Comparison of ENCODE assay signal across 10 cellular contexts in the genomic region with DNA sequence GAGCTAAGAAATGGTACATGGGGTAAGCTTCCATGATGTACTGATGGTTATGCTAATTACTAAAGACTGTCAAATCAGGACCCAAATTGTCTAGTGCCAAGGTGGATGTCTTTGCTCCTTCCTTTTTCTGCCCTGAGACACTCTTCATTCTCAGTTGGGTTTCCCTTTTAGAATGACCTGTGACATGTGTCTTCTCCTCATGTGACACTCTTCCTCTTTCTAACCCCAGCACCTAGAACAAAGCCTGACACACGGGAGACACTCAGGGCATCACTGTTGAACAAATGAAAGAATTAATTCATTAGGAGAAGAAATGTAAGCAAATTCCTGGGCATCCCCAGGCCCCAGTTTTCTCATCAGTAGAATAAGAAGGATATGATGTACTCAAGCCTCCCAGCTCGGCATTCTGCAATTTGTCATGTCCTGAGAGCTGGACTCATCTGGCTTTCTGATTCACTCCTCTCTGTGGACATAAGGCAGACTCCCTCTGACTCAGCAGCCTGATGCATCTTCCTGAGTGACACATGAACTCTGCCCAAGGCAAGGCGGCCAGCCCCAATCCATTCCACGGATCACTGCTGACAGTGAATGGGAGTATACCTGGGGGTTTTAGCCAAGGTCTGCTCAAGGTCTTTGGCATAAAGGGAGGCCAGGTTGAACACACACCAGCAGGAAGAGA.
DNase-seq lines count a peak whose midpoint lies in the region; ATAC-seq, FAIRE-seq and TF ChIP-seq lines count a peak whose summit lies in the region.
"Had no signal": no experiment of that assay in that cellular context is flagged by ENCODE, and none has a peak within 500 bp of the region (broad histone marks: within the 10 kb centered on the region; RNA-seq: fewer than 3 reads in every experiment).

No MANE protein-coding gene starts in this region.

- H3K4me3 ChIP-seq in heart left ventricle (no peak overlapping the region), astrocyte (ENCODE audit: insufficient read depth, low read depth, low read length) (no peak overlapping the region), HepG2 (replicated peaks in 1 of 3; ENCODE audit: insufficient read depth in 1 of 3, low read depth in 2 of 3, low read length in 3 of 3) (no peak overlapping the region)

- H3K36me3 ChIP-seq in heart left ventricle (no peaks in the 10 kb centered on the region), astrocyte (ENCODE audit: insufficient read depth, low read length) (no peaks in the 10 kb centered on the region), HepG2 (replicated peaks in 1 of 2; ENCODE audit: control insufficient read depth in 1 of 2, insufficient read depth in 2 of 2, low read length in 2 of 2) (no peaks in the 10 kb centered on the region)

- peak overlapping the region in 1 of 12 donors; percentile 51 for H3K27ac ChIP-seq in heart left ventricle
- peak overlapping the region; percentile 92 for H3K27ac ChIP-seq in astrocyte (ENCODE audit: low read depth, low read length)
- no peak overlapping the region for H3K27ac ChIP-seq in HepG2 (ENCODE audit: extremely low read length, insufficient read depth, low read length)

- WGBS in heart left ventricle, 4 donors, result 34 to 44% (median 40%) methylated on average over 4 of the region's 4 CpGs
- 2% methylated on average over 4 of the region's 4 CpGs for WGBS in HepG2 (ENCODE audit: low lambda C conversion rate)

- peak overlapping the region; percentile 89 for H3K27ac Mint-ChIP-seq in astrocyte (ENCODE audit: unreplicated experiment)

- no peaks in the 10 kb centered on the region for H3K9me3 Mint-ChIP-seq in astrocyte (ENCODE audit: unreplicated experiment)

- H3K4me2 ChIP-seq in astrocyte (ENCODE audit: low read length), result peak overlapping the region; percentile 73
- no peak overlapping the region for H3K4me2 ChIP-seq in HepG2 (ENCODE audit: low read depth, low read length)

- H3K27me3 Mint-ChIP-seq in astrocyte (ENCODE audit: low read depth, unreplicated experiment), result no peaks in the 10 kb centered on the region

- in situ Hi-C loops in HepG2 (cut with HindIII; ENCODE audit: extremely low pct_ligation_motif_present, low pct_unique_long_range_greater_than_20kb), result loop anchor here (10.0 kb wide), 1 partner anchor 551 kb away; no protein-coding TSS in a partner anchor

- H3K9ac ChIP-seq in astrocyte (ENCODE audit: low read length) (peak overlapping the region; percentile 71), HepG2 (ENCODE audit: insufficient read depth, low read depth, low read length) (no peak overlapping the region)

- intact Hi-C loops in heart left ventricle (cut with DNase I) (loop anchor here in 1 of 10 donors (2.0 kb wide), 1 partner anchor 549 kb away; no protein-coding TSS in a partner anchor), cardiac septum (cut with DNase I) (no loop called here), HepG2 (cut with micrococcal nuclease; ENCODE audit: unreplicated experiment) (loop anchor here (2.0 to 10.0 kb wide), 2 partner anchors 341 to 477 kb away; no protein-coding TSS in a partner anchor)

- H3K9me3 ChIP-seq in heart left ventricle (no peaks in the 10 kb centered on the region), astrocyte (ENCODE audit: insufficient read depth, low read depth, low read length) (no peaks in the 10 kb centered on the region), HepG2 (ENCODE audit: low read length) (no peaks in the 10 kb centered on the region)

- ATAC-seq in heart left ventricle, result peak in 3 of 4 donors; percentile 50 to 78 (median 65)
- peak; percentile 64; the same call in 2 of the 3 replicates for ATAC-seq in HepG2

- H4K20me1 ChIP-seq in astrocyte (ENCODE audit: insufficient read depth, low read length) (no peaks in the 10 kb centered on the region), HepG2 (ENCODE audit: insufficient read depth, low read length) (no peaks in the 10 kb centered on the region; the same call in 1 of the 2 replicates)

- BruUV-seq in HepG2 (replicated peaks; lab: Mats Ljungman, UMichigan), result no TSS peak

- H2AFZ ChIP-seq in astrocyte (ENCODE audit: low read depth, low read length) (no peak overlapping the region), HepG2 (ENCODE audit: low read length) (no peak overlapping the region)

- H3K79me2 ChIP-seq in astrocyte (ENCODE audit: insufficient read depth, low read length) (no peaks in the 10 kb centered on the region), HepG2 (ENCODE audit: insufficient read depth, low read length) (no peaks in the 10 kb centered on the region)

- H3K4me1 ChIP-seq in heart left ventricle, result peaks cover 0 to 4% (median 0%) of the 10 kb centered on the region in 12 donors
- peaks cover 67% of the 10 kb centered on the region for H3K4me1 ChIP-seq in astrocyte (ENCODE audit: insufficient read depth, low read length)
- H3K4me1 ChIP-seq in HepG2 (ENCODE audit: insufficient read depth, low read length), result no peaks in the 10 kb centered on the region

- no peak for TF ChIP-seq RAD21 in HepG2 (CRISPR knock-in tag; IDR thresholded peaks at IDR 0.05)

- TF ChIP-seq EP300 in HepG2 (IDR thresholded peaks at IDR 0.05; ENCODE audit: low read depth in 2 of 2, low read length in 2 of 2) (no peak), HepG2 (CRISPR knock-in tag; IDR thresholded peaks at IDR 0.05; ENCODE audit: borderline replicate concordance) (no peak)

- DNase-seq in heart left ventricle, result no peak
- DNase-seq in cardiac septum (ENCODE audit: low spot score), result no peak
- peak; percentile 98 for DNase-seq in astrocyte (ENCODE audit: low read depth)
- peak; percentile 24 for DNase-seq in HepG2 (ENCODE audit: low spot score)
- peak; percentile 86 for DNase-seq in urothelium cell line (ENCODE audit: low spot score)
- DNase-seq in KG1 (lab: John Stamatoyannopoulos, UW), result no peak
- no peak for DNase-seq in T-helper 9 cell
- no peak for DNase-seq in GM19238 (ENCODE audit: insufficient read length, low spot score)
- DNase-seq: activated effector memory CD4-positive, alpha-beta T cell treated with anti-CD3 and anti-CD28 coated beads, Interleukin-2, amount 50 U/mL, for 16 hours; NCI-H510A had no signal

- H3K4me3 Mint-ChIP-seq in astrocyte (ENCODE audit: unreplicated experiment), result no peak overlapping the region

- POLR2A ChIA-PET in HepG2 (lab: Yijun Ruan, JAX), result no interaction called here

- H3K27me3 ChIP-seq in heart left ventricle, result peaks cover 0 to 11% (median 4%) of the 10 kb centered on the region in 9 donors
- H3K27me3 ChIP-seq in astrocyte (ENCODE audit: insufficient read depth, low read length), result no peaks in the 10 kb centered on the region
- H3K27me3 ChIP-seq in HepG2 (ENCODE audit: control insufficient read depth in 1 of 2, insufficient read depth in 2 of 2, low read length in 2 of 2), result peaks cover 0 to 1% of the 10 kb centered on the region in 2 experiments; a peak in 1 of 5 replicates

- no peak for TF ChIP-seq CTCF in heart left ventricle (IDR thresholded peaks at IDR 0.05)
- TF ChIP-seq CTCF in astrocyte (IDR thresholded peaks at IDR 0.05; ENCODE audit: insufficient read depth, low read depth, low read length), result no peak
- TF ChIP-seq CTCF in HepG2 (CRISPR knock-in tag; IDR thresholded peaks at IDR 0.05), result no peak

- FAIRE-seq in astrocyte (lab: Jason Lieb, UNC) (peak; percentile 99), HepG2 (lab: Jason Lieb, UNC) (no peak), urothelium cell line (lab: Jason Lieb, UNC) (peak; percentile 89)

- CTCF ChIA-PET in HepG2 (lab: Yijun Ruan, JAX; ENCODE audit: low intra/inter-chr PET ratio, low total read pairs), result no interaction called here

- H3K4me1 Mint-ChIP-seq in astrocyte (ENCODE audit: low read depth, unreplicated experiment), result peaks cover 53% of the 10 kb centered on the region

- H3K36me3 Mint-ChIP-seq in astrocyte (ENCODE audit: low read depth, unreplicated experiment), result no peaks in the 10 kb centered on the region

- TF ChIP-seq POLR2A in heart left ventricle (IDR thresholded peaks at IDR 0.05) (no peak), HepG2 (IDR thresholded peaks at IDR 0.05; ENCODE audit: insufficient read depth in 1 of 2, low read depth in 2 of 2, low read length in 2 of 2) (no peak)

TF ChIP-seq in HepG2, 621 proteins besides CTCF, POLR2A, EP300 and RAD21:
- TF ChIP-seq FOSL2 (CRISPR knock-in tag; IDR thresholded peaks at IDR 0.05) (peak; percentile 51), SRY (CRISPR knock-in tag; IDR thresholded peaks at IDR 0.05) (no peak)

Comparison
In these comparisons a context has a peak if more than half of its experiments do, and no peak if none do; other contexts are left out.
1. DNase-seq: peak in astrocyte (single experiment), HepG2 (single experiment) and urothelium cell line (single experiment); none in heart left ventricle (0 of 5), cardiac septum (single experiment), KG1 (single experiment), T-helper 9 cell (single experiment) and GM19238 (single experiment).